ENCODE assay signal across 30 cellular contexts in genomic region chr5:43967165-43967564, GRCh38.
"Had no signal": no experiment of that assay in that cellular context is flagged by ENCODE, and none has a peak within 500 bp of the region (broad histone marks: within the 10 kb centered on the region; RNA-seq: fewer than 3 reads in every experiment).

No MANE protein-coding gene starts in this region.

- H3K4me2 ChIP-seq: KMS-11 had no signal

- DNase-seq: activated CD4-positive, alpha-beta memory T cell treated with anti-CD3 and anti-CD28 coated beads, Interleukin-2, amount 10 ng/mL, durations not matched to agents 7 days and 5 days; activated CD4-positive, alpha-beta T cell treated with anti-CD3 and anti-CD28 coated beads for 1 hour; activated CD4-positive, alpha-beta T cell treated with anti-CD3 and anti-CD28 coated beads for 48 hours; activated CD4-positive, CD25-positive, alpha-beta regulatory T cell; activated CD8-positive, alpha-beta memory T cell treated with anti-CD3 and anti-CD28 coated beads for 24 hours; activated CD8-positive, alpha-beta memory T cell treated with anti-CD3 and anti-CD28 coated beads, Interleukin-2, amount 10 ng/mL, durations not matched to agents 7 days and 5 days; activated CD8-positive, alpha-beta memory T cell treated with anti-CD3 and anti-CD28 coated beads, Interleukin-2, amount 50 U/mL, for 48 hours; activated effector memory CD4-positive, alpha-beta T cell treated with Interleukin-2 at 50 U/mL for 16 hours; activated naive CD4-positive, alpha-beta T cell treated with anti-CD3 and anti-CD28 coated beads, Interleukin-2, amount 10 ng/mL, durations not matched to agents 7 days and 5 days; activated naive CD8-positive, alpha-beta T cell treated with anti-CD3 and anti-CD28 coated beads, Interleukin-2, amount 50 U/mL, for 24 hours; activated T-cell treated with anti-CD3 and anti-CD28 coated beads, Interleukin-2, amount 50 U/mL, for 48 hours; amygdala; NCI-H1092 treated with DMSO at 0.1 percent for 48 hours; NCI-H1417; NCI-H187 treated with DMSO at 0.1 percent for 48 hours; NCI-H2081; NCI-H226; NCI-H446 treated with DMSO at 0.1 percent for 48 hours; NCI-H524; NCI-H69; SHP77; SJCRH30; T1000; WERI-Rb-1 had no signal

- H3K4me3 ChIP-seq: ascending aorta, cardiac muscle cell, SJCRH30, SK-N-MC had no signal

- H3K36me3 ChIP-seq: ascending aorta, cardiac muscle cell, SJCRH30, WERI-Rb-1 had no signal

- ATAC-seq: activated CD8-positive, alpha-beta memory T cell treated with anti-CD3 and anti-CD28 coated beads, Interleukin-2, amount 10 ng/mL, durations not matched to agents 7 days and 5 days; activated naive CD8-positive, alpha-beta T cell treated with anti-CD3 and anti-CD28 coated beads, Interleukin-2, amount 50 U/mL, for 24 hours; Panc1 had no signal

- H3K4me1 ChIP-seq: ascending aorta, SJCRH30 had no signal

- H3K27me3 Mint-ChIP-seq: activated CD4-positive, alpha-beta memory T cell treated with anti-CD3 and anti-CD28 coated beads, Interleukin-2, amount 10 ng/mL, durations not matched to agents 7 days and 5 days; activated CD8-positive, alpha-beta memory T cell treated with anti-CD3 and anti-CD28 coated beads, Interleukin-2, amount 10 ng/mL, durations not matched to agents 7 days and 5 days; activated naive CD4-positive, alpha-beta T cell treated with anti-CD3 and anti-CD28 coated beads, Interleukin-2, amount 10 ng/mL, durations not matched to agents 7 days and 5 days; activated naive CD8-positive, alpha-beta T cell; activated naive CD8-positive, alpha-beta T cell treated with anti-CD3 and anti-CD28 coated beads, Interleukin-2, amount 50 U/mL, for 24 hours had no signal

- H3K27me3 ChIP-seq: ascending aorta, cardiac muscle cell, SJCRH30 had no signal

- H3K36me3 Mint-ChIP-seq: activated CD8-positive, alpha-beta memory T cell treated with anti-CD3 and anti-CD28 coated beads, Interleukin-2, amount 10 ng/mL, durations not matched to agents 7 days and 5 days; activated naive CD4-positive, alpha-beta T cell treated with anti-CD3 and anti-CD28 coated beads, Interleukin-2, amount 10 ng/mL, durations not matched to agents 7 days and 5 days had no signal

- H3K4me3 Mint-ChIP-seq: activated CD4-positive, alpha-beta memory T cell treated with anti-CD3 and anti-CD28 coated beads, Interleukin-2, amount 10 ng/mL, durations not matched to agents 7 days and 5 days; activated CD8-positive, alpha-beta memory T cell treated with anti-CD3 and anti-CD28 coated beads, Interleukin-2, amount 10 ng/mL, durations not matched to agents 7 days and 5 days; activated naive CD4-positive, alpha-beta T cell treated with anti-CD3 and anti-CD28 coated beads, Interleukin-2, amount 10 ng/mL, durations not matched to agents 7 days and 5 days; activated naive CD8-positive, alpha-beta T cell; activated naive CD8-positive, alpha-beta T cell treated with anti-CD3 and anti-CD28 coated beads, Interleukin-2, amount 50 U/mL, for 24 hours had no signal

- H3K9me3 Mint-ChIP-seq: activated CD4-positive, alpha-beta memory T cell treated with anti-CD3 and anti-CD28 coated beads, Interleukin-2, amount 10 ng/mL, durations not matched to agents 7 days and 5 days had no signal

- H3K27ac ChIP-seq: ascending aorta, cardiac muscle cell, KMS-11, SJCRH30, SK-N-MC, WERI-Rb-1 had no signal

- H3K27ac Mint-ChIP-seq: activated CD4-positive, alpha-beta memory T cell treated with anti-CD3 and anti-CD28 coated beads, Interleukin-2, amount 10 ng/mL, durations not matched to agents 7 days and 5 days; activated CD8-positive, alpha-beta memory T cell treated with anti-CD3 and anti-CD28 coated beads, Interleukin-2, amount 10 ng/mL, durations not matched to agents 7 days and 5 days; activated naive CD4-positive, alpha-beta T cell treated with anti-CD3 and anti-CD28 coated beads, Interleukin-2, amount 10 ng/mL, durations not matched to agents 7 days and 5 days; activated naive CD8-positive, alpha-beta T cell; activated naive CD8-positive, alpha-beta T cell treated with anti-CD3 and anti-CD28 coated beads, Interleukin-2, amount 50 U/mL, for 24 hours had no signal

- H3K9me3 ChIP-seq: ascending aorta, SJCRH30 had no signal

- H3K9ac ChIP-seq: KMS-11 had no signal

- H3K4me1 Mint-ChIP-seq: activated CD4-positive, alpha-beta memory T cell treated with anti-CD3 and anti-CD28 coated beads, Interleukin-2, amount 10 ng/mL, durations not matched to agents 7 days and 5 days; activated CD8-positive, alpha-beta memory T cell treated with anti-CD3 and anti-CD28 coated beads, Interleukin-2, amount 10 ng/mL, durations not matched to agents 7 days and 5 days; activated naive CD4-positive, alpha-beta T cell treated with anti-CD3 and anti-CD28 coated beads, Interleukin-2, amount 10 ng/mL, durations not matched to agents 7 days and 5 days; activated naive CD8-positive, alpha-beta T cell treated with anti-CD3 and anti-CD28 coated beads, Interleukin-2, amount 50 U/mL, for 24 hours had no signal
